32 cellular contexts compared by ENCODE assay signal in genomic region chr6:7819641-7820040, GRCh38.
A peak's percentile ranks its signal among the peaks of the same experiment; 100 is the strongest.
DNase-seq lines count a peak whose midpoint lies in the region; ATAC-seq, FAIRE-seq and TF ChIP-seq lines count a peak whose summit lies in the region.
"Had no signal": no experiment of that assay in that cellular context is flagged by ENCODE, and none has a peak within 500 bp of the region (broad histone marks: within the 10 kb centered on the region; RNA-seq: fewer than 3 reads in every experiment).

No MANE protein-coding gene starts in this region.

- TF ChIP-seq POLR2A in GM12892 (IDR thresholded peaks at IDR 0.05; ENCODE audit: low read depth, low read length) = no peak

- TF ChIP-seq CTCF in fibroblast of mammary gland (conservative IDR thresholded peaks at IDR 0.05; ENCODE audit: control insufficient read depth, insufficient read depth, low read depth, low read length) (no peak), smooth muscle cell (IDR thresholded peaks at IDR 0.05; ENCODE audit: borderline replicate concordance, insufficient read depth, poor library complexity, severe bottlenecking) (no peak)

- no peaks in the 10 kb centered on the region for H3K27me3 ChIP-seq in smooth muscle cell (ENCODE audit: low read depth)
- H3K27me3 ChIP-seq: heart left ventricle, testis had no signal

- no peaks in the 10 kb centered on the region for H4K20me1 ChIP-seq in smooth muscle cell (ENCODE audit: low read depth)

- FAIRE-seq in GM19239 (lab: Jason Lieb, UNC) (no peak), GM12892 (lab: Jason Lieb, UNC) (no peak)
- FAIRE-seq: D721Med, GM12891, K562 had no signal

- no peaks in the 10 kb centered on the region for H3K79me2 ChIP-seq in smooth muscle cell (ENCODE audit: low read depth)

- H3K4me1 ChIP-seq in smooth muscle cell (ENCODE audit: low read depth) = no peaks in the 10 kb centered on the region
- H3K4me1 ChIP-seq: testis had no signal

- no peaks in the 10 kb centered on the region for H3K9me3 ChIP-seq in smooth muscle cell (replicated peaks; ENCODE audit: low read depth)
- H3K9me3 ChIP-seq: heart left ventricle, testis had no signal

- H3K4me3 ChIP-seq in fibroblast of mammary gland (ENCODE audit: control insufficient read depth, low read depth, low read length) = no peak overlapping the region
- H3K4me3 ChIP-seq in smooth muscle cell = no peak overlapping the region
- H3K4me3 ChIP-seq: heart left ventricle, K562, lung, testis had no signal

- no peaks in the 10 kb centered on the region for H3F3A ChIP-seq in smooth muscle cell (ENCODE audit: low read depth)

- DNase-seq in GM03348 (ENCODE audit: low spot score) = peak; percentile 66
- peak; percentile 14 for DNase-seq in amniotic epithelial cell (ENCODE audit: low read depth)
- DNase-seq in fibroblast of mammary gland (ENCODE audit: low read depth) = peak; percentile 30
- no peak for DNase-seq in smooth muscle cell (lab: John Stamatoyannopoulos, UW; ENCODE audit: unreplicated experiment)
- DNase-seq in GM19239 (ENCODE audit: insufficient read length, low spot score) = no peak
- no peak for DNase-seq in GM12892 (ENCODE audit: insufficient read length)
- no peak for DNase-seq in left colon
- no peak for DNase-seq in inferior parietal cortex (ENCODE audit: extremely low spot score)
- DNase-seq: activated CD4-positive, alpha-beta memory T cell treated with anti-CD3 and anti-CD28 coated beads, Interleukin-2, amount 10 ng/mL, durations not matched to agents 7 days and 5 days; activated CD8-positive, alpha-beta memory T cell treated with anti-CD3 and anti-CD28 coated beads, Interleukin-2, amount 50 U/mL, for 48 hours; activated naive CD4-positive, alpha-beta T cell treated with Interleukin-2 at 50 U/mL for 16 hours; CD4-positive, CD25-positive, alpha-beta regulatory T cell; foreskin melanocyte; heart left ventricle; kidney glomerular epithelial cell; naive thymus-derived CD8-positive, alpha-beta T cell; NCI-H1092; NCI-H1694 treated with DMSO at 0.1 percent for 48 hours; NCI-H446 treated with DMSO at 0.1 percent for 48 hours; NCI-H774; occipital lobe; Right ventricle myocardium superior; stimulated activated naive CD4-positive, alpha-beta T cell; T-helper 2 cell; testis had no signal

- no peak for ATAC-seq in left colon
- ATAC-seq: K562; naive thymus-derived CD8-positive, alpha-beta T cell; Panc1; SK-N-SH treated with all-trans-retinoic acid at 6 μM for 48 hours had no signal

- no peak overlapping the region for H3K27ac ChIP-seq in smooth muscle cell (ENCODE audit: low read depth)
- H3K27ac ChIP-seq: epithelial cell of prostate, testis had no signal

- no peak overlapping the region for H2AFZ ChIP-seq in smooth muscle cell (ENCODE audit: low read depth)

- H3K9ac ChIP-seq in smooth muscle cell (ENCODE audit: low read depth) = no peak overlapping the region

- intact Hi-C loops in left colon (cut with DNase I, micrococcal nuclease) = no loop called here

- H3K36me3 ChIP-seq in smooth muscle cell (ENCODE audit: low read depth) = no peaks in the 10 kb centered on the region
- H3K36me3 ChIP-seq: heart left ventricle had no signal

- WGBS in smooth muscle cell (ENCODE audit: low lambda C conversion rate) = 66% methylated on average over 2 of the region's 2 CpGs

- H3K4me2 ChIP-seq in smooth muscle cell = peak overlapping the region; percentile 40

Comparison
In these comparisons a context has a peak if more than half of its experiments do, and no peak if none do; other contexts are left out.
1. DNase-seq: peak in GM03348 (single experiment), amniotic epithelial cell (single experiment) and fibroblast of mammary gland (single experiment); none in smooth muscle cell (single experiment), GM19239 (single experiment), GM12892 (single experiment), left colon (0 of 2) and inferior parietal cortex (single experiment).